ENCODE assay signal across 13 cellular contexts in the genomic region with DNA sequence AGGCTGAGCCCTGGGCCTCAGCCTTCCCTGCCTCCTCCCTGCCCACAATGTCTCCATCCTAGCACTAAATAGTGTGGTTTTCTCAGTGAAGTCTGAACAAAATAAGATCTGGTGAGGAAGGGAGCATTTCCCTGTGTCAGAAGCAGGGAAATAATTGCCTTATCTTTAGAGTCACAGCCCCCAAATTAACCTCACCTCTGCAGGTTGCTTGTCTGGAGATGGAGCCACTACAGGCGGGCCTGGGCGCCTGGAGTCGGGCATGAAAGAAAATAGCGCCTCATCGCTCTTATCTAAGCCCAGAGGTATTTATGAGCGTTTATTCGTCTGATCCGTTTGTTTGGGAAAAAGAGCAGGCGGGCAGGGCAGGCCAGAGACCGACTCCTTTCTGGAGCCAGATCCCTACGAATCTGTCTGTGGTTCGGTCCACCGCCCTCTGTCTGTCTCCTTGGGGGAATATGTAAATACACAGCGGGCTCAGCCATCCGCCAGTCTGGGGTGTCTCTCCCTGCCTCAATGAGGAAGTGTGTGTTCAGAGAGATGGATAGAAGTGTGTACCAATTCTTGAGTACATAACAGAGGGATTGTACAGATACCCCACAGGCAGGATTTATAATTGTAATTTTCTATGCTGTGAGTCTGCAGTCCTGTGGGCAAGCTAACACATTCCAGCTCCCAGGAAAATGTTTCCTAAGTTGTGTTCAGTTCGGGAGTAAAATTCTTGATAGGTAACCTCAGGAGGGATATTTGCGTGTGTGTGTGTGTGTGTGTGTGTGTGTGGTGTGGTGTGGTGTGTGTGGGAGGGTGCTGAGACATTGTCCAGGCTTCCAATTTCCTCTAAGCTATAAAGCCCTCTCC. TPM values are rescaled to one million over a fixed set of nuclear protein-coding genes. Genes with fewer than 3 reads are reported as not detected.
A peak's percentile ranks its signal among the peaks of the same experiment; 100 is the strongest.
DNase-seq lines count a peak whose midpoint lies in the region; ATAC-seq and TF ChIP-seq lines count a peak whose summit lies in the region.
"Had no signal": no experiment of that assay in that cellular context is flagged by ENCODE, and none has a peak within 500 bp of the region (broad histone marks: within the 10 kb centered on the region; RNA-seq: fewer than 3 reads in every experiment).

No MANE protein-coding gene starts in this region.

- H2BK12ac ChIP-seq in mesenchymal stem cell (ENCODE audit: low read length in 2 of 2) = no peak overlapping the region

- H3K18ac ChIP-seq in mesenchymal stem cell (ENCODE audit: low read depth in 1 of 2, low read length in 2 of 2) = peak overlapping the region; percentile 52 to 71

- H3K36me3 ChIP-seq in Panc1 (ENCODE audit: control insufficient read depth, insufficient read depth, low read length) (no peaks in the 10 kb centered on the region; the same call in none of the 2 replicates), mesenchymal stem cell (ENCODE audit: control insufficient read depth in 1 of 2, insufficient read depth in 2 of 2, low read depth in 1 of 2, low read length in 2 of 2) (peaks cover 8 to 11% of the 10 kb centered on the region in 2 experiments)
- H3K36me3 ChIP-seq: SJCRH30 had no signal

- TSS peak; percentile 2 for BruUV-seq in Panc1 (replicated peaks; lab: Mats Ljungman, UMichigan)

- intact Hi-C loops in Panc1 (cut with micrococcal nuclease; ENCODE audit: unreplicated experiment) = no loop called here

- in situ Hi-C loops in Panc1 (cut with HindIII; ENCODE audit: low pct_unique_long_range_greater_than_20kb, low sequenced_read_pairs) = no loop called here

- H2AK5ac ChIP-seq in mesenchymal stem cell (ENCODE audit: low read length, severe bottlenecking) = peak overlapping the region; percentile 68

- H2BK120ac ChIP-seq in mesenchymal stem cell (ENCODE audit: low read depth, low read length) = peak overlapping the region; percentile 84

- H3K4me3 ChIP-seq in AG10803 (ENCODE audit: low read length) = peak overlapping the region; percentile 89
- H3K4me3 ChIP-seq in Panc1 (ENCODE audit: low read depth in 2 of 2, low read length in 2 of 2) = peak overlapping the region; percentile 70 to 99
- H3K4me3 ChIP-seq in mesenchymal stem cell (ENCODE audit: insufficient read depth in 1 of 2, low read depth in 1 of 2, low read length in 2 of 2) = peak overlapping the region in 1 of 2 experiments; percentile 92
- H3K4me3 ChIP-seq: SJCRH30, testis had no signal

- H3K23ac ChIP-seq in mesenchymal stem cell (ENCODE audit: low read length in 2 of 2) = peak overlapping the region in 1 of 2 experiments; percentile 84

- peak overlapping the region in 1 of 2 experiments; percentile 71 for H3K4ac ChIP-seq in mesenchymal stem cell (ENCODE audit: low read depth in 1 of 2, low read length in 2 of 2)

- H3K27me3 ChIP-seq in Panc1 (ENCODE audit: control insufficient read depth, insufficient read depth, low read length) = no peaks in the 10 kb centered on the region
- H3K27me3 ChIP-seq in mesenchymal stem cell (ENCODE audit: control insufficient read depth in 1 of 2, insufficient read depth in 1 of 2, low read length in 2 of 2) = no peaks in the 10 kb centered on the region
- H3K27me3 ChIP-seq: SJCRH30 had no signal

- ATAC-seq in Panc1 = no peak
- ATAC-seq: activated CD8-positive, alpha-beta T cell treated with anti-CD3 and anti-CD28 coated beads, Interleukin-2, amount 10 ng/mL, durations not matched to agents 7 days and 5 days had no signal

- no peak overlapping the region for H2BK15ac ChIP-seq in mesenchymal stem cell (ENCODE audit: low read depth, poor library complexity, severe bottlenecking)

- no peak overlapping the region for H2AFZ ChIP-seq in mesenchymal stem cell (ENCODE audit: low read depth, low read length)

- no peak overlapping the region for H4K91ac ChIP-seq in mesenchymal stem cell (ENCODE audit: low read length)

- no peak overlapping the region for H4K8ac ChIP-seq in mesenchymal stem cell (ENCODE audit: low read length)

- under 1% methylated on average over 17 of the region's 17 CpGs for WGBS in mesenchymal stem cell

- H2BK5ac ChIP-seq in mesenchymal stem cell (ENCODE audit: low read depth, low read length, poor library complexity, severe bottlenecking) = no peak overlapping the region

- H3K14ac ChIP-seq in mesenchymal stem cell (ENCODE audit: low read length in 2 of 2) = peak overlapping the region in 1 of 2 experiments; percentile 74

- no peak for TF ChIP-seq CTCF in AG10803 (conservative IDR thresholded peaks at IDR 0.05; ENCODE audit: low read length)
- no peak for TF ChIP-seq CTCF in Panc1 (IDR thresholded peaks at IDR 0.05)

- CTCF ChIA-PET in Panc1 (lab: Charles Lee) = interaction anchor here (0.6 kb wide), 3 partner anchors 49 to 336 kb away, joined by 3 to 6 read pairs (median 3); no protein-coding TSS in a partner anchor

- H3K4me2 ChIP-seq in mesenchymal stem cell (ENCODE audit: low read length, poor library complexity, severe bottlenecking) = peak overlapping the region; percentile 91

- H3K9me3 ChIP-seq in Panc1 (ENCODE audit: control insufficient read depth, insufficient read depth, low read depth, low read length) (no peaks in the 10 kb centered on the region), mesenchymal stem cell (ENCODE audit: control insufficient read depth, low read length) (no peaks in the 10 kb centered on the region)
- H3K9me3 ChIP-seq: SJCRH30, testis had no signal

- H3K9ac ChIP-seq in mesenchymal stem cell (ENCODE audit: low read length) = peak overlapping the region; percentile 96

- no peaks in the 10 kb centered on the region for H3K79me1 ChIP-seq in mesenchymal stem cell (replicated peaks; ENCODE audit: low read length, poor library complexity, severe bottlenecking)

- H3K27ac ChIP-seq in Panc1 (ENCODE audit: low read length) (peak overlapping the region; percentile 99), mesenchymal stem cell (ENCODE audit: low read length, poor library complexity, severe bottlenecking) (peak overlapping the region; percentile 13)
- H3K27ac ChIP-seq: SJCRH30, testis had no signal

- H3K4me1 ChIP-seq in Panc1 (ENCODE audit: control insufficient read depth, insufficient read depth, low read length) (peaks cover 32% of the 10 kb centered on the region), mesenchymal stem cell (ENCODE audit: control insufficient read depth, insufficient read depth, low read depth, low read length) (peaks cover 33% of the 10 kb centered on the region)
- H3K4me1 ChIP-seq: SJCRH30 had no signal

- DNase-seq in AG10803 (ENCODE audit: low read depth) (no peak), Panc1 (ENCODE audit: low read depth, low spot score) (no peak), mesenchymal stem cell (peak; percentile 82), NCI-H2196 treated with DMSO at 0.1 percent for 48 hours (lab: John Stamatoyannopoulos, UW; ENCODE audit: unreplicated experiment) (no peak), NCI-H146 (lab: John Stamatoyannopoulos, UW) (no peak), HuH-7 (ENCODE audit: low spot score) (no peak)
- DNase-seq: activated CD8-positive, alpha-beta T cell treated with anti-CD3 and anti-CD28 coated beads, Interleukin-2, amount 10 ng/mL, durations not matched to agents 7 days and 5 days; activated effector memory CD4-positive, alpha-beta T cell treated with Interleukin-2 at 50 U/mL for 16 hours; mammary epithelial cell; SJCRH30; testis had no signal

- POLR2A ChIA-PET in Panc1 (lab: Charles Lee) = interaction anchor here (0.7 to 1.6 kb wide), 4 partner anchors 8 to 1282 kb away, joined by 4 to 8 read pairs (median 5); no protein-coding TSS in a partner anchor

RNA-seq across cellular contexts. Expression of a gene that starts 4.3 kb away (rescaled TPM):
- total RNA-seq in Panc1 (2021; ENCODE audit: unreplicated experiment) = 196 TPM
- 167 TPM for polyA plus RNA-seq in Panc1 (2012; ENCODE audit: insufficient read length)
- polyA plus RNA-seq in mesenchymal stem cell (2013, experiment 1 of 2) = 37.1 TPM
- 35.9 TPM for polyA plus RNA-seq in mesenchymal stem cell (2013, experiment 2 of 2)
- total RNA-seq: activated CD8-positive, alpha-beta T cell treated with anti-CD3 and anti-CD28 coated beads, Interleukin-2, amount 10 ng/mL, durations not matched to agents 7 days and 5 days; astrocyte had no signal

RNA-seq across cellular contexts. Expression of a gene that starts 6.9 kb away (rescaled TPM):
- 67.2 TPM for total RNA-seq in Panc1 (2021; ENCODE audit: unreplicated experiment)
- polyA plus RNA-seq in Panc1 (2012; ENCODE audit: insufficient read length) = 64.4 TPM
- 15.0 TPM for polyA plus RNA-seq in mesenchymal stem cell (2013, experiment 1 of 2)
- polyA plus RNA-seq in mesenchymal stem cell (2013, experiment 2 of 2) = 14.1 TPM
- total RNA-seq: activated CD8-positive, alpha-beta T cell treated with anti-CD3 and anti-CD28 coated beads, Interleukin-2, amount 10 ng/mL, durations not matched to agents 7 days and 5 days; astrocyte; mammary epithelial cell; osteoblast had no signal
- polyA plus RNA-seq: mammary epithelial cell had no signal

RNA-seq across cellular contexts. Expression of a gene that starts 10.3 kb away (rescaled TPM):
- total RNA-seq in Panc1 (2021; ENCODE audit: unreplicated experiment) = 44.0 TPM
- 36.5 TPM for polyA plus RNA-seq in Panc1 (2012; ENCODE audit: insufficient read length)
- 108 TPM for polyA plus RNA-seq in mesenchymal stem cell (2013, experiment 1 of 2)
- polyA plus RNA-seq in mesenchymal stem cell (2013, experiment 2 of 2) = 115 TPM
- total RNA-seq: astrocyte, mammary epithelial cell had no signal

RNA-seq across cellular contexts. Expression of a gene that starts 10.4 kb away (rescaled TPM):
- 127 TPM for total RNA-seq in Panc1 (2021; ENCODE audit: unreplicated experiment)
- 113 TPM for polyA plus RNA-seq in Panc1 (2012; ENCODE audit: insufficient read length)
- polyA plus RNA-seq in mesenchymal stem cell (2013, experiment 1 of 2) = 39.4 TPM
- polyA plus RNA-seq in mesenchymal stem cell (2013, experiment 2 of 2) = 35.7 TPM
- total RNA-seq: astrocyte had no signal

RNA-seq across cellular contexts. Expression of a gene that starts 14.6 kb away (rescaled TPM):
- 45.9 TPM for total RNA-seq in Panc1 (2021; ENCODE audit: unreplicated experiment)
- 47.8 TPM for polyA plus RNA-seq in Panc1 (2012; ENCODE audit: insufficient read length)
- 53.4 TPM for polyA plus RNA-seq in mesenchymal stem cell (2013, experiment 1 of 2)
- polyA plus RNA-seq in mesenchymal stem cell (2013, experiment 2 of 2) = 50.0 TPM
- total RNA-seq: activated CD8-positive, alpha-beta T cell treated with anti-CD3 and anti-CD28 coated beads, Interleukin-2, amount 10 ng/mL, durations not matched to agents 7 days and 5 days; astrocyte; mammary epithelial cell; osteoblast had no signal
- polyA plus RNA-seq: mammary epithelial cell had no signal
